In genomic region chr6:37155394-37156312, GRCh38 we compare ENCODE assay signal across 8 cellular contexts. TPM values are rescaled to one million over a fixed set of nuclear protein-coding genes. Genes with fewer than 3 reads are reported as not detected.
DNase-seq lines count a peak whose midpoint lies in the region; ATAC-seq lines count a peak whose summit lies in the region.

No MANE protein-coding gene starts in this region.

- H3K4me1 Mint-ChIP-seq in CD4-positive, CD25-positive, alpha-beta regulatory T cell = peaks cover 14 to 28% (median 21%) of the 10 kb centered on the region in 4 donors

- peak overlapping the region; percentile 82 to 97 (median 91) for H3K27ac Mint-ChIP-seq in CD4-positive, CD25-positive, alpha-beta regulatory T cell

- H3K9me3 Mint-ChIP-seq in CD4-positive, CD25-positive, alpha-beta regulatory T cell = no peaks in the 10 kb centered on the region

- no peaks in the 10 kb centered on the region for H3K27me3 Mint-ChIP-seq in CD4-positive, CD25-positive, alpha-beta regulatory T cell

- H3K9me3 ChIP-seq in CD4-positive, CD25-positive, alpha-beta regulatory T cell (ENCODE audit: control insufficient read depth in 2 of 2, low read length in 2 of 2) = no peaks in the 10 kb centered on the region

- H3K36me3 Mint-ChIP-seq in CD4-positive, CD25-positive, alpha-beta regulatory T cell = no peaks in the 10 kb centered on the region

- ATAC-seq in CD4-positive, CD25-positive, alpha-beta regulatory T cell (ENCODE audit: low read depth in 2 of 2) = peak; percentile 71 to 73
- ATAC-seq in GM19455 (IDR thresholded peaks at IDR 0.05; ENCODE audit: unreplicated experiment) (peak; percentile 90), HG03460 (IDR thresholded peaks at IDR 0.05; ENCODE audit: unreplicated experiment) (peak; percentile 88)

- intact Hi-C loops in cardiac septum (cut with DNase I) = no loop called here

- H3K27me3 ChIP-seq in CD4-positive, CD25-positive, alpha-beta regulatory T cell (ENCODE audit: control insufficient read depth, insufficient read depth, low read length) = no peaks in the 10 kb centered on the region

- peak overlapping the region; percentile 41 for H3K27ac ChIP-seq in CD4-positive, CD25-positive, alpha-beta regulatory T cell (ENCODE audit: insufficient read depth, low read length, poor library complexity, severe bottlenecking)

- DNase-seq in CD4-positive, CD25-positive, alpha-beta regulatory T cell = peak in 2 of 3 donors; percentile 26 to 79
- DNase-seq in activated naive CD4-positive, alpha-beta T cell treated with anti-CD3 and anti-CD28 coated beads, Interleukin-2, amount 50 U/mL, for 16 hours = peak; percentile 51
- peak in 2 of 3 donors; percentile 41 to 68 for DNase-seq in stimulated activated CD4-positive, alpha-beta T cell treated with anti-CD3 and anti-CD28 coated beads, TNF-alpha, amount 100 ng/mL, for 48 hours (ENCODE audit: low read depth in 3 of 3)
- DNase-seq in cardiac septum (ENCODE audit: low spot score) (no peak), NCI-H82 (lab: John Stamatoyannopoulos, UW) (no peak), SW 1271 (lab: John Stamatoyannopoulos, UW) (no peak)

- H3K4me3 Mint-ChIP-seq in CD4-positive, CD25-positive, alpha-beta regulatory T cell = peak overlapping the region; percentile 32 to 86 (median 59)

- H3K4me3 ChIP-seq in CD4-positive, CD25-positive, alpha-beta regulatory T cell (ENCODE audit: low read depth, low read length) = peak overlapping the region; percentile 58

- H3K4me1 ChIP-seq in CD4-positive, CD25-positive, alpha-beta regulatory T cell (ENCODE audit: control insufficient read depth, insufficient read depth, low read length, poor library complexity, severe bottlenecking) = peaks cover 15% of the 10 kb centered on the region

- no peaks in the 10 kb centered on the region for H3K36me3 ChIP-seq in CD4-positive, CD25-positive, alpha-beta regulatory T cell (ENCODE audit: control insufficient read depth, insufficient read depth, low read length)

RNA-seq across cellular contexts. Expression of gene PIM1, which starts 14.3 kb away (rescaled TPM):
- 161 TPM for total RNA-seq in CD4-positive, CD25-positive, alpha-beta regulatory T cell
- polyA plus RNA-seq in CD4-positive, CD25-positive, alpha-beta regulatory T cell = 100 to 1,000 TPM; 105 to 149 (median 127) TPM
- total RNA-seq in cardiac septum = 16.6 TPM

Comparison
In these comparisons a context has a peak if more than half of its experiments do, and no peak if none do; other contexts are left out.
1. DNase-seq: peak in CD4-positive, CD25-positive, alpha-beta regulatory T cell (2 of 3), activated naive CD4-positive, alpha-beta T cell treated with anti-CD3 and anti-CD28 coated beads, Interleukin-2, amount 50 U/mL, for 16 hours (single experiment) and stimulated activated CD4-positive, alpha-beta T cell treated with anti-CD3 and anti-CD28 coated beads, TNF-alpha, amount 100 ng/mL, for 48 hours (2 of 3); none in cardiac septum (single experiment), NCI-H82 (single experiment) and SW 1271 (0 of 2).
2. Peak in every context shown above with its lines, with median percentiles within 50 percentile points of each other: ATAC-seq.